Comparison of ENCODE assay signal across 11 cellular contexts in the genomic region with DNA sequence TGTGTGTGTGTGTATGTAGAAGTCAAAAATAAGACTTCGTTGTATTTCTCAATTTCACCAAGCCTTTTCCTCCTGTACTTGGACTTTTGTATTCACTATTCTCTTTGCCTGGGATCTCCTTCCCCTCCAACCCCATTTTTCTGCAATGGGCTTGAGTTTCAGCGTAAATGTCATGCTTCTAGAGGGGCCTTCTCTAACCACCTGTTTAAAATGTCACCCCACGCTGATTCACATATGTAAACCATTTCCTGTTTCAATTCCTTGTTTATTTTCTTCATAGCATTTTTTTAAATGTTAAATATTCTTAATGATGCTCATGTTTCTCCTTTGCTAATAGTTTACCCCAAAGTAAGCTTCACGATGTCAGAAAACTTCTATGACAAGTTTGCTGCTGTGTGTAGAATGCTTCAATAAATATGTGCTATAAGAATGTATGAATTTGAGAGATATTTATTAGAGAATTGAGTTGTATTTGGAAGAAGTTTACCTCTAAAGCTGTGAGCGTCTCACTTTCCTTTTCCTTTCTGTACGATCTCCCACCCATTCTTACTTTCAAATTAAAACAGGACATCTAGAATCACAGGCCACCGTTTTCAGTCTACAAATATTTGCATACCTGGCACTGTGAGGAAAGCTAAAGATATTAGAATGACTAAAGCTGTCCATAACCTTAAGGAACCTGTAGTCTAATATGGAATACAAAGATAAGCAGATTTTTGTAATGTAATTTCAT.
"Had no signal": no experiment of that assay in that cellular context is flagged by ENCODE, and none has a peak within 500 bp of the region (broad histone marks: within the 10 kb centered on the region; RNA-seq: fewer than 3 reads in every experiment).

No MANE protein-coding gene starts in this region.

- DNase-seq: activated naive CD4-positive, alpha-beta T cell treated with anti-CD3 and anti-CD28 coated beads, Interleukin-2, amount 50 U/mL, for 16 hours; activated T-cell treated with anti-CD3 and anti-CD28 coated beads, Interleukin-2, amount 50 U/mL, for 1 hour; adrenal gland; islet precursor cell; left lung; natural killer cell; right cardiac atrium had no signal

- H3K4me1 ChIP-seq: adrenal gland, gastroesophageal sphincter, left lung, tibial nerve had no signal

- H3K27me3 ChIP-seq: adrenal gland, gastroesophageal sphincter, left lung, tibial nerve had no signal

- H3K9me3 ChIP-seq: adrenal gland, gastroesophageal sphincter, left lung, tibial nerve had no signal

- ATAC-seq: gastroesophageal sphincter, left lung, natural killer cell, right cardiac atrium had no signal

- H3K4me3 ChIP-seq: adrenal gland, gastroesophageal sphincter, left lung, smooth muscle cell, tibial nerve had no signal

- H3K36me3 ChIP-seq: adrenal gland, gastroesophageal sphincter, left lung, tibial nerve had no signal

- H3K27ac ChIP-seq: adrenal gland, epithelial cell of prostate, gastroesophageal sphincter, left lung, tibial nerve had no signal

- H3K4me2 ChIP-seq: smooth muscle cell had no signal
